In genomic region chr10:45418859-45419672, GRCh38 we compare ENCODE assay signal across 8 cellular contexts. TPM values are rescaled to one million over a fixed set of nuclear protein-coding genes. Genes with fewer than 3 reads are reported as not detected.
DNase-seq lines count a peak whose midpoint lies in the region; ATAC-seq and TF ChIP-seq lines count a peak whose summit lies in the region.

No MANE protein-coding gene starts in this region.

- H3K27me3 ChIP-seq in right lobe of liver: no peaks in the 10 kb centered on the region

- 4% methylated on average over 25 of the region's 60 CpGs for WGBS in right lobe of liver (ENCODE audit: insufficient coverage, low coverage, low lambda C conversion rate, missing lambda C conversion rate)

- H3K4me1 ChIP-seq in right lobe of liver: peaks cover 0 to 11% (median 0%) of the 10 kb centered on the region in 4 donors

- TF ChIP-seq CTCF in right lobe of liver (IDR thresholded peaks at IDR 0.05): peak in 2 of 4 donors; percentile 9 to 17

- DNase-seq in AML-193 (lab: John Stamatoyannopoulos, UW) (peak; percentile 84 to 88), dermis microvascular lymphatic vessel endothelial cell (ENCODE audit: low read depth in 2 of 2) (peak; percentile 29 to 59), right lobe of liver (peak; percentile 66 to 78 (median 74)), dedifferentiated amniotic fluid mesenchymal stem cell (ENCODE audit: extremely low spot score) (no peak)
- peak; percentile 42 to 61 for DNase-seq in activated CD4-positive, alpha-beta T cell treated with anti-CD3 and anti-CD28 coated beads for 4 hours
- DNase-seq in stimulated activated CD8-positive, alpha-beta memory T cell treated with anti-CD3 and anti-CD28 coated beads, Interleukin-12 subunit alpha, Interleukin-12 subunit beta, amount 100 ng/mL, for 1 hour (ENCODE audit: low read depth): peak; percentile 17

- no peaks in the 10 kb centered on the region for H3K36me3 ChIP-seq in right lobe of liver

- intact Hi-C loops in right lobe of liver (cut with DNase I): no loop called here

- peak overlapping the region; percentile 39 to 57 (median 39) for H3K4me3 ChIP-seq in right lobe of liver

- peak; percentile 47 for TF ChIP-seq POLR2A in right lobe of liver (IDR thresholded peaks at IDR 0.05)

- ATAC-seq in GM19035 (IDR thresholded peaks at IDR 0.05; ENCODE audit: unreplicated experiment): peak; percentile 66
- peak; percentile 33 for ATAC-seq in HG03378 (IDR thresholded peaks at IDR 0.05; ENCODE audit: unreplicated experiment)
- ATAC-seq in right lobe of liver: peak; percentile 80 to 83 (median 82)

- H3K27ac ChIP-seq in right lobe of liver: peak overlapping the region in 2 of 3 donors; percentile 78 to 84

- no peaks in the 10 kb centered on the region for H3K9me3 ChIP-seq in right lobe of liver

RNA-seq across cellular contexts. Expression of gene ALOX5, which starts 45.0 kb away (rescaled TPM):
- total RNA-seq in dermis microvascular lymphatic vessel endothelial cell: not detected in 2 replicates
- total RNA-seq in right lobe of liver: 10 to 100 TPM in 2 of 6 experiments, 1 to 10 TPM in 4; 3.1 to 10.9 (median 6.6) TPM
